Comparison of ENCODE assay signal across 30 cellular contexts in the genomic region with DNA sequence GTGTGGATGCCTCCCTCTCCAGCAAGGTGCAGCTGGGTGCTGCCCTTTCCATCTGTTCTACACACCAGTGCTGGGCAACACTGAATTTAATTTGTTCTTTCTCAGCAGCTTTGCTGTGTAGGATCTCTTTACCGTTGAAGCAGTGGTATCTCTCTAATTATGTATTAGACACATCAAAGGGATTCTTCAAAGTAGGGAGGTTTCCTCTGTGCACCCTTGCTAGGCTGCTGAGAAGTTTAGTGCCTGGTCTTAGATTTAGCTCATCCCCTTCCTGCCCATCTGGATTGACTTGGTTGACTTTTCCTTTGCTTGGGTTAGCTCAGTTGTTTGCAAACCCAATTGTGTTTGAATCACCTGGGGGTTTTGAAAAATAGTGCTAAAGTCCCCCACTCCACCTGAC. TPM values are rescaled to one million over a fixed set of nuclear protein-coding genes. Genes with fewer than 3 reads are reported as not detected.
"Had no signal": no experiment of that assay in that cellular context is flagged by ENCODE, and none has a peak within 500 bp of the region (broad histone marks: within the 10 kb centered on the region; RNA-seq: fewer than 3 reads in every experiment).

No MANE protein-coding gene starts in this region.

- ATAC-seq: activated CD4-positive, CD25-positive, alpha-beta regulatory T cell treated with anti-CD3 and anti-CD28 coated beads, Interleukin-2, amount 50 U/mL, for 24 hours; activated T-cell treated with anti-CD3 and anti-CD28 coated beads, Interleukin-2, amount 50 U/mL, for 4 hours; activated T-helper 17 cell treated with anti-CD3 and anti-CD28 coated beads, Interleukin-2, amount 50 U/mL, for 72 hours; esophagus mucosa; foreskin keratinocyte; gastrocnemius medialis; heart left ventricle; T-helper 17 cell had no signal

- DNase-seq: activated B cell treated with CpG ODN at 0.5 μM for 24 hours; activated CD4-positive, alpha-beta memory T cell treated with anti-CD3 and anti-CD28 coated beads, Interleukin-2, amount 10 ng/mL, durations not matched to agents 7 days and 5 days; activated CD4-positive, alpha-beta T cell treated with anti-CD3 and anti-CD28 coated beads, Interleukin-2, amount 10 ng/mL, durations not matched to agents 7 days and 5 days; activated CD4-positive, alpha-beta T cell treated with anti-CD3 and anti-CD28 coated beads, Interleukin-2, amount 50 U/mL, for 4 hours; activated CD8-positive, alpha-beta memory T cell treated with anti-CD3 and anti-CD28 coated beads, Interleukin-2, amount 50 U/mL, for 48 hours; activated effector memory CD4-positive, alpha-beta T cell treated with Interleukin-2 at 50 U/mL for 16 hours; activated gamma-delta T cell treated with Interleukin-2 at 50 U/mL for 16 hours; activated naive CD4-positive, alpha-beta T cell treated with anti-CD3 and anti-CD28 coated beads, Interleukin-2, amount 50 U/mL, for 16 hours; activated naive CD4-positive, alpha-beta T cell treated with Interleukin-2 at 50 U/mL for 16 hours; activated T-cell treated with anti-CD3 and anti-CD28 coated beads for 4 hours; activated T-cell treated with anti-CD3 and anti-CD28 coated beads, Interleukin-2, amount 50 U/mL, for 4 hours; amniotic stem cell; anterior cingulate cortex; brain microvascular endothelial cell; dorsolateral prefrontal cortex; effector memory CD4-positive, alpha-beta T cell; endodermal cell; foreskin keratinocyte; gastrocnemius medialis; glutamatergic neuron; heart left ventricle; T-helper 1 cell; T-helper 17 cell; T1000; WERI-Rb-1 had no signal

- H3K27me3 ChIP-seq: brain microvascular endothelial cell, dorsolateral prefrontal cortex, gastrocnemius medialis, heart left ventricle had no signal

- H3K4me3 ChIP-seq: coronary artery, dorsolateral prefrontal cortex, gastrocnemius medialis, heart left ventricle had no signal

- H3K4me1 ChIP-seq: foreskin keratinocyte, gastrocnemius medialis, heart left ventricle had no signal

- H3K36me3 ChIP-seq: brain microvascular endothelial cell, gastrocnemius medialis, heart left ventricle, WERI-Rb-1 had no signal

- H3K27ac ChIP-seq: brain microvascular endothelial cell, coronary artery, dorsolateral prefrontal cortex, foreskin keratinocyte, gastrocnemius medialis, heart left ventricle, WERI-Rb-1 had no signal

- H3K9me3 ChIP-seq: gastrocnemius medialis, heart left ventricle had no signal

RNA-seq across cellular contexts. Expression of gene LDB2, which starts 27.8 kb away (rescaled TPM):
- total RNA-seq: activated B cell treated with CpG ODN at 0.5 μM for 24 hours; activated CD4-positive, alpha-beta memory T cell treated with anti-CD3 and anti-CD28 coated beads, Interleukin-2, amount 10 ng/mL, durations not matched to agents 7 days and 5 days; activated CD4-positive, alpha-beta T cell treated with anti-CD3 and anti-CD28 coated beads, Interleukin-2, amount 10 ng/mL, durations not matched to agents 7 days and 5 days; activated T-helper 17 cell treated with anti-CD3 and anti-CD28 coated beads, Interleukin-2, amount 50 U/mL, for 72 hours; bronchial epithelial cell; foreskin keratinocyte; T-helper 17 cell had no signal
- polyA plus RNA-seq: foreskin keratinocyte had no signal
